1 cellular context compared by ENCODE assay signal in genomic region chr7:135508853-135509588, GRCh38.
A peak's percentile ranks its signal among the peaks of the same experiment; 100 is the strongest.
TF ChIP-seq lines count a peak whose summit lies in the region.

No MANE protein-coding gene starts in this region.

TF ChIP-seq in K562, 482 proteins besides CTCF, POLR2A, EP300 and RAD21 (continued from another document and continues in another):
- TF ChIP-seq ZBTB40 (IDR thresholded peaks at IDR 0.05) (peak; percentile 10; the same call in 1 of the 2 replicates), ZBTB40 (CRISPR knock-in tag; IDR thresholded peaks at IDR 0.05) (no peak), ZSCAN32 (CRISPR knock-in tag; IDR thresholded peaks at IDR 0.05) (0 out of 2 replicates have a peak, but pooled peaks have one; percentile 16), TRIM25 (IDR thresholded peaks at IDR 0.05; ENCODE audit: borderline replicate concordance) (peak; percentile 22; the same call in 1 of the 2 replicates), MECOM (CRISPR knock-in tag; IDR thresholded peaks at IDR 0.05) (0 out of 2 replicates have a peak, but pooled peaks have one; percentile 57), DACH1 (IDR thresholded peaks at IDR 0.05; ENCODE audit: partially characterized antibody) (peak; percentile 3), SRSF9 (IDR thresholded peaks at IDR 0.05; ENCODE audit: borderline replicate concordance, low read depth, low read length) (no peak), ARID2 (IDR thresholded peaks at IDR 0.05) (peak; percentile 29), THAP12 (CRISPR knock-in tag; IDR thresholded peaks at IDR 0.05) (0 out of 2 replicates have a peak, but pooled peaks have one; percentile 55), SIN3A (IDR thresholded peaks at IDR 0.05; ENCODE audit: borderline replicate concordance in 2 of 2, control insufficient read depth in 1 of 2, low read depth in 2 of 2, low read length in 2 of 2) (peak in 1 of 2 experiments; percentile 32; a peak in 1 of 4 replicates), SMARCA5 (IDR thresholded peaks at IDR 0.05) (peak; percentile 27; the same call in 1 of the 2 replicates), MTA3 (IDR thresholded peaks at IDR 0.05; ENCODE audit: borderline replicate concordance) (0 out of 2 replicates have a peak, but pooled peaks have one; percentile 44), TRIM24 (IDR thresholded peaks at IDR 0.05) (no peak), OTX1 (CRISPR knock-in tag; IDR thresholded peaks at IDR 0.05) (peak; percentile 88; the same call in 1 of the 2 replicates), ARNT (IDR thresholded peaks at IDR 0.05) (peak in 1 of 2 experiments; percentile 22; a peak in 1 of 4 replicates), TSHZ1 (CRISPR knock-in tag; IDR thresholded peaks at IDR 0.05) (no peak), HLTF (IDR thresholded peaks at IDR 0.05) (peak; percentile 71), HNRNPUL1 (IDR thresholded peaks at IDR 0.05; ENCODE audit: low read length) (peak; percentile 20; the same call in 1 of the 2 replicates), ZBTB49 (CRISPR knock-in tag; IDR thresholded peaks at IDR 0.05; ENCODE audit: borderline replicate concordance) (no peak), GABPB2 (CRISPR knock-in tag; conservative IDR thresholded peaks at IDR 0.05) (no peak), SMAD1 (IDR thresholded peaks at IDR 0.05; ENCODE audit: low read depth, low read length, partially characterized antibody) (no peak), HOXB6 (CRISPR knock-in tag; IDR thresholded peaks at IDR 0.05; ENCODE audit: borderline replicate concordance) (no peak), SMARCE1 (IDR thresholded peaks at IDR 0.05) (peak; percentile 70), CBFA2T3 (IDR thresholded peaks at IDR 0.05) (0 out of 2 replicates have a peak, but pooled peaks have one; percentile 6), ZNF444 (CRISPR knock-in tag; IDR thresholded peaks at IDR 0.05) (no peak), SUPT5H (IDR thresholded peaks at IDR 0.05) (no peak), YY1 (IDR thresholded peaks at IDR 0.05; ENCODE audit: borderline replicate concordance in 1 of 3, control insufficient read depth in 1 of 3, extremely low read depth in 1 of 3, insufficient read depth in 3 of 3, insufficient read length in 1 of 3, insufficient replicate concordance in 2 of 3, low read depth in 1 of 3, low read length in 2 of 3) (peak in 1 of 3 experiments; percentile 17), CREM (IDR thresholded peaks at IDR 0.05; ENCODE audit: low read depth) (0 out of 2 replicates have a peak, but pooled peaks have one; percentile 2), HDGF (IDR thresholded peaks at IDR 0.05) (peak; percentile 92; the same call in 1 of the 2 replicates), GTF2E2 (tag; IDR thresholded peaks at IDR 0.05) (peak; percentile 77; the same call in 1 of the 2 replicates), SNRNP70 (optimal IDR thresholded peaks at IDR 0.05; ENCODE audit: low read depth, low read length) (no peak), ZNF398 (CRISPR knock-in tag; IDR thresholded peaks at IDR 0.05) (no peak), CTBP1 (IDR thresholded peaks at IDR 0.05; ENCODE audit: borderline replicate concordance) (peak; percentile 49), THRB (CRISPR knock-in tag; conservative IDR thresholded peaks at IDR 0.05) (peak; percentile 27; the same call in 1 of the 2 replicates), SOX6 (IDR thresholded peaks at IDR 0.05) (0 out of 2 replicates have a peak, but pooled peaks have one; percentile 18), TAF7 (tag; IDR thresholded peaks at IDR 0.05) (peak; percentile 7; the same call in 1 of the 2 replicates), CC2D1A (IDR thresholded peaks at IDR 0.05) (no peak), KHSRP (IDR thresholded peaks at IDR 0.05) (no peak)
